Comparison of ENCODE assay signal across 11 cellular contexts in genomic region chr11:102225689-102226562, GRCh38.
DNase-seq lines count a peak whose midpoint lies in the region; ATAC-seq and TF ChIP-seq lines count a peak whose summit lies in the region.
"Had no signal": no experiment of that assay in that cellular context is flagged by ENCODE, and none has a peak within 500 bp of the region (broad histone marks: within the 10 kb centered on the region; RNA-seq: fewer than 3 reads in every experiment).

No MANE protein-coding gene starts in this region.

- H3F3A ChIP-seq in smooth muscle cell (ENCODE audit: low read depth), result peaks cover 57% of the 10 kb centered on the region

- peak overlapping the region; percentile 80 for H3K27ac Mint-ChIP-seq in WTC11
- H3K27ac Mint-ChIP-seq in T-helper 17 cell, result no peak overlapping the region

- H3K27me3 Mint-ChIP-seq in WTC11 (ENCODE audit: low read depth) (no peaks in the 10 kb centered on the region), T-helper 17 cell (peaks cover 13% of the 10 kb centered on the region)

- WGBS in smooth muscle cell (ENCODE audit: low lambda C conversion rate), result 21% methylated on average over 4 of the region's 4 CpGs

- H3K27ac ChIP-seq in smooth muscle cell (ENCODE audit: low read depth) (peak overlapping the region; percentile 95), tibial artery (peak overlapping the region in 1 of 2 donors; percentile 14)
- H3K27ac ChIP-seq: left ventricle myocardium inferior had no signal

- DNase-seq in HCEC 1CT, result peak; percentile 97
- no peak for DNase-seq in WTC11 (ENCODE audit: low spot score)
- DNase-seq in foreskin fibroblast, result peak; percentile 97
- DNase-seq in smooth muscle cell (lab: John Stamatoyannopoulos, UW; ENCODE audit: unreplicated experiment), result no peak
- DNase-seq in tibial artery, result no peak
- no peak for DNase-seq in T-helper 17 cell
- DNase-seq: activated CD4-positive, alpha-beta T cell treated with anti-CD3 and anti-CD28 coated beads, Interleukin-2, amount 50 U/mL, for 1 hour; left ventricle myocardium inferior; NCI-H774 had no signal

- H3K4me1 Mint-ChIP-seq in WTC11 (peaks cover 30% of the 10 kb centered on the region), T-helper 17 cell (peaks cover 11% of the 10 kb centered on the region)

- no peak overlapping the region for H2AFZ ChIP-seq in smooth muscle cell (ENCODE audit: low read depth)

- CTCF ChIA-PET in WTC11 (lab: Charles Lee), result interaction anchor here (0.6 to 1.2 kb wide), 4 partner anchors 38 to 165 kb away, joined by 3 to 4 read pairs (median 4); no protein-coding TSS in a partner anchor

- H3K9me3 ChIP-seq in smooth muscle cell (replicated peaks; ENCODE audit: low read depth) (no peaks in the 10 kb centered on the region), tibial artery (no peaks in the 10 kb centered on the region), T-helper 17 cell (ENCODE audit: control insufficient read depth, low read length, poor library complexity, severe bottlenecking) (no peaks in the 10 kb centered on the region)
- H3K9me3 ChIP-seq: left ventricle myocardium inferior had no signal

- POLR2A ChIA-PET in WTC11 (lab: Charles Lee), result no interaction called here

- H3K4me2 ChIP-seq in smooth muscle cell, result peak overlapping the region; percentile 81

- peaks cover 20% of the 10 kb centered on the region for H3K79me2 ChIP-seq in smooth muscle cell (ENCODE audit: low read depth)

- H3K36me3 ChIP-seq in smooth muscle cell (ENCODE audit: low read depth), result no peaks in the 10 kb centered on the region
- peaks cover 5 to 35% (median 25%) of the 10 kb centered on the region in 3 donors for H3K36me3 ChIP-seq in tibial artery

- H3K4me3 Mint-ChIP-seq in WTC11, result no peak overlapping the region
- H3K4me3 Mint-ChIP-seq in T-helper 17 cell, result no peak overlapping the region

- intact Hi-C loops in tibial artery (cut with DNase I; ENCODE audit: low total_unique reads), result loop anchor here (10.0 kb wide), 1 partner anchor 121 kb away; no protein-coding TSS in a partner anchor

- TF ChIP-seq CTCF in WTC11 (IDR thresholded peaks at IDR 0.05), result no peak
- TF ChIP-seq CTCF in foreskin fibroblast (IDR thresholded peaks at IDR 0.05; ENCODE audit: low read depth, low read length), result no peak
- no peak for TF ChIP-seq CTCF in smooth muscle cell (IDR thresholded peaks at IDR 0.05; ENCODE audit: borderline replicate concordance, insufficient read depth, poor library complexity, severe bottlenecking)
- no peak for TF ChIP-seq CTCF in tibial artery (IDR thresholded peaks at IDR 0.05)

- peaks cover 28% of the 10 kb centered on the region for H3K36me3 Mint-ChIP-seq in WTC11
- peaks cover 3% of the 10 kb centered on the region for H3K36me3 Mint-ChIP-seq in T-helper 17 cell (ENCODE audit: low read depth)

- H3K4me3 ChIP-seq in foreskin fibroblast (ENCODE audit: low read depth in 1 of 2, low read length in 2 of 2), result no peak overlapping the region
- peak overlapping the region; percentile 22 for H3K4me3 ChIP-seq in smooth muscle cell
- no peak overlapping the region for H3K4me3 ChIP-seq in tibial artery
- H3K4me3 ChIP-seq: left ventricle myocardium inferior had no signal

- ATAC-seq in WTC11 (no peak), GM21515 (IDR thresholded peaks at IDR 0.05; ENCODE audit: unreplicated experiment) (no peak), T-helper 17 cell (no peak)
- no peak for ATAC-seq in activated CD4-positive, CD25-positive, alpha-beta regulatory T cell treated with anti-CD3 and anti-CD28 coated beads, Interleukin-2, amount 50 U/mL, for 24 hours

- H3K4me1 ChIP-seq in smooth muscle cell (ENCODE audit: low read depth), result peaks cover 49% of the 10 kb centered on the region
- peaks cover 0 to 57% (median 21%) of the 10 kb centered on the region in 4 donors for H3K4me1 ChIP-seq in tibial artery

- peak overlapping the region; percentile 67 for H3K9ac ChIP-seq in smooth muscle cell (ENCODE audit: low read depth)

- no peaks in the 10 kb centered on the region for H3K27me3 ChIP-seq in smooth muscle cell (ENCODE audit: low read depth)
- H3K27me3 ChIP-seq in tibial artery, result no peaks in the 10 kb centered on the region

- no peaks in the 10 kb centered on the region for H4K20me1 ChIP-seq in smooth muscle cell (ENCODE audit: low read depth)

- no peaks in the 10 kb centered on the region for H3K9me3 Mint-ChIP-seq in WTC11

TF ChIP-seq in WTC11, 78 proteins besides CTCF, POLR2A, EP300 and RAD21 (continues in another document):
- no peak for TF ChIP-seq TCF7 (CRISPR knock-in tag; IDR thresholded peaks at IDR 0.05; ENCODE audit: low read depth)
- TF ChIP-seq ZNF396 (CRISPR knock-in tag; IDR thresholded peaks at IDR 0.05; ENCODE audit: borderline replicate concordance), result no peak
- TF ChIP-seq, protein P1, sequence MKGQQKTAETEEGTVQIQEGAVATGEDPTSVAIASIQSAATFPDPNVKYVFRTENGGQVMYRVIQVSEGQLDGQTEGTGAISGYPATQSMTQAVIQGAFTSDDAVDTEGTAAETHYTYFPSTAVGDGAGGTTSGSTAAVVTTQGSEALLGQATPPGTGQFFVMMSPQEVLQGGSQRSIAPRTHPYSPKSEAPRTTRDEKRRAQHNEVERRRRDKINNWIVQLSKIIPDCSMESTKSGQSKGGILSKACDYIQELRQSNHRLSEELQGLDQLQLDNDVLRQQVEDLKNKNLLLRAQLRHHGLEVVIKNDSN (CRISPR knock-in tag; IDR thresholded peaks at IDR 0.05), result no peak
- TF ChIP-seq, protein P2, sequence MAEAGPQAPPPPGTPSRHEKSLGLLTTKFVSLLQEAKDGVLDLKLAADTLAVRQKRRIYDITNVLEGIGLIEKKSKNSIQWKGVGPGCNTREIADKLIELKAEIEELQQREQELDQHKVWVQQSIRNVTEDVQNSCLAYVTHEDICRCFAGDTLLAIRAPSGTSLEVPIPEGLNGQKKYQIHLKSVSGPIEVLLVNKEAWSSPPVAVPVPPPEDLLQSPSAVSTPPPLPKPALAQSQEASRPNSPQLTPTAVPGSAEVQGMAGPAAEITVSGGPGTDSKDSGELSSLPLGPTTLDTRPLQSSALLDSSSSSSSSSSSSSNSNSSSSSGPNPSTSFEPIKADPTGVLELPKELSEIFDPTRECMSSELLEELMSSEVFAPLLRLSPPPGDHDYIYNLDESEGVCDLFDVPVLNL (CRISPR knock-in tag; IDR thresholded peaks at IDR 0.05; ENCODE audit: borderline replicate concordance, low read depth), result no peak
- TF ChIP-seq ATF3 (CRISPR knock-in tag; conservative IDR thresholded peaks at IDR 0.05), result no peak
- no peak for TF ChIP-seq NFYB (CRISPR knock-in tag; conservative IDR thresholded peaks at IDR 0.05; ENCODE audit: low read depth)
- TF ChIP-seq, protein P3, sequence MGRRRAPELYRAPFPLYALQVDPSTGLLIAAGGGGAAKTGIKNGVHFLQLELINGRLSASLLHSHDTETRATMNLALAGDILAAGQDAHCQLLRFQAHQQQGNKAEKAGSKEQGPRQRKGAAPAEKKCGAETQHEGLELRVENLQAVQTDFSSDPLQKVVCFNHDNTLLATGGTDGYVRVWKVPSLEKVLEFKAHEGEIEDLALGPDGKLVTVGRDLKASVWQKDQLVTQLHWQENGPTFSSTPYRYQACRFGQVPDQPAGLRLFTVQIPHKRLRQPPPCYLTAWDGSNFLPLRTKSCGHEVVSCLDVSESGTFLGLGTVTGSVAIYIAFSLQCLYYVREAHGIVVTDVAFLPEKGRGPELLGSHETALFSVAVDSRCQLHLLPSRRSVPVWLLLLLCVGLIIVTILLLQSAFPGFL (CRISPR knock-in tag; IDR thresholded peaks at IDR 0.05; ENCODE audit: borderline replicate concordance), result no peak
- no peak for TF ChIP-seq USF2 (CRISPR knock-in tag; IDR thresholded peaks at IDR 0.05)
- no peak for TF ChIP-seq NR3C1 (CRISPR knock-in tag; conservative IDR thresholded peaks at IDR 0.05; ENCODE audit: low read depth)
- no peak for TF ChIP-seq ZNF512 (CRISPR knock-in tag; IDR thresholded peaks at IDR 0.05; ENCODE audit: borderline replicate concordance)

Comparison
In these comparisons a context has a peak if more than half of its experiments do, and no peak if none do; other contexts are left out.
1. DNase-seq: peak in HCEC 1CT (single experiment) and foreskin fibroblast (2 of 2); none in WTC11 (single experiment), smooth muscle cell (single experiment), tibial artery (0 of 2) and T-helper 17 cell (0 of 3).